Comparison of ENCODE assay signal across 25 cellular contexts in the genomic region with DNA sequence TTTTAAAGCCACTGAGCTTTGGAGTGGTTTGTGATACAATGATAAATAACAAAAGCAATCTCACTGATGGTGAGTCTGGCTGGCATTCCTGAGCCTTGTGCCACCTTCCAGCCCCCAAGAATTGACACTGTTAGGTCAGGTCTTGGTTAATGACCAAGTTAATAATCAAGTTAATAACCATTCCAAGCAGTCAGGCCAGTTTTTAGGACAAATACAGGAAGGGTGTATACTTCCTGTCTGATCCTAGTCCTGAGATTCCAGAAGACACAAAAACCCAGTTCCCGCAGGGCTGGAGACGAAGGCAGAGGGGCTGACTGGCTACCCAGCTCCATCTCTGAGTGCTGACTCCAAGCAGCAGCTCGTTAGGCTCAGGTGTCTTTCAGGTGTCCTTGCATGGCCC.
"Had no signal": no experiment of that assay in that cellular context is flagged by ENCODE, and none has a peak within 500 bp of the region (broad histone marks: within the 10 kb centered on the region; RNA-seq: fewer than 3 reads in every experiment).

No MANE protein-coding gene starts in this region.

- H3K4me1 ChIP-seq: gastrocnemius medialis, left lung, neural progenitor cell, vagina had no signal

- H3K9ac ChIP-seq: neural progenitor cell had no signal

- H3K4me2 ChIP-seq: neural progenitor cell, smooth muscle cell had no signal

- H3K27ac Mint-ChIP-seq: activated naive CD4-positive, alpha-beta T cell treated with anti-CD3 and anti-CD28 coated beads, Interleukin-2, amount 50 U/mL, for 72 hours; activated T-cell treated with anti-CD3 and anti-CD28 coated beads, Interleukin-2, amount 50 U/mL, for 72 hours; natural killer cell; neural progenitor cell had no signal

- H3K9me3 ChIP-seq: colonic mucosa, gastrocnemius medialis, left lung, transverse colon, vagina had no signal

- H3K4me1 Mint-ChIP-seq: natural killer cell; stimulated activated naive B cell treated with anti-CD40 and anti-IgM and Interleukin-4, amounts not matched to agents 10 μg/mL and 1 μg/mL and 100 μg/mL, for 72 hours had no signal

- FAIRE-seq: bronchial epithelial cell, endometrium had no signal

- H3K4me3 ChIP-seq: colonic mucosa, gastrocnemius medialis, left lung, neural progenitor cell, smooth muscle cell, transverse colon, vagina had no signal

- H3K27ac ChIP-seq: colonic mucosa, left lung, neural progenitor cell, transverse colon, vagina had no signal

- H3K36me3 Mint-ChIP-seq: activated naive CD4-positive, alpha-beta T cell treated with anti-CD3 and anti-CD28 coated beads, Interleukin-2, amount 50 U/mL, for 72 hours; natural killer cell; neural progenitor cell; stimulated activated naive B cell treated with anti-CD40 and anti-IgM and Interleukin-4, amounts not matched to agents 10 μg/mL and 1 μg/mL and 100 μg/mL, for 72 hours had no signal

- H3K4me3 Mint-ChIP-seq: activated T-cell treated with anti-CD3 and anti-CD28 coated beads, Interleukin-2, amount 50 U/mL, for 72 hours; natural killer cell; neural progenitor cell; stimulated activated naive B cell treated with anti-CD40 and anti-IgM and Interleukin-4, amounts not matched to agents 10 μg/mL and 1 μg/mL and 100 μg/mL, for 72 hours had no signal

- DNase-seq: activated CD4-positive, alpha-beta T cell treated with anti-CD3 and anti-CD28 coated beads for 4 hours; activated CD4-positive, alpha-beta T cell treated with anti-CD3 and anti-CD28 coated beads, Interleukin-2, amount 50 U/mL, for 4 hours; activated naive CD4-positive, alpha-beta T cell; activated T-cell treated with anti-CD3 and anti-CD28 coated beads for 4 hours; activated T-cell treated with anti-CD3 and anti-CD28 coated beads, Interleukin-2, amount 50 U/mL, for 72 hours; cerebellar nuclear complex; colonic mucosa; effector CD8-positive, alpha-beta T cell; gastrocnemius medialis; glutamatergic neuron; hippocampal formation; left lung; midbrain; natural killer cell; occipital lobe; stimulated activated CD4-positive, alpha-beta T cell treated with anti-CD3 and anti-CD28 coated beads, Interleukin-15, amount 100 ng/mL, for 24 hours; stimulated activated CD4-positive, alpha-beta T cell treated with anti-CD3 and anti-CD28 coated beads, Interleukin-2, amount 100 ng/mL, for 24 hours; stimulated activated naive B cell treated with anti-CD40 and anti-IgM and Interleukin-4, amounts not matched to agents 10 μg/mL and 1 μg/mL and 100 μg/mL, for 72 hours; transverse colon had no signal

- ATAC-seq: activated naive CD4-positive, alpha-beta T cell treated with anti-CD3 and anti-CD28 coated beads, Interleukin-2, amount 50 U/mL, for 72 hours; activated T-cell treated with anti-CD3 and anti-CD28 coated beads, Interleukin-2, amount 50 U/mL, for 72 hours; natural killer cell; stimulated activated naive B cell treated with anti-CD40 and anti-IgM and Interleukin-4, amounts not matched to agents 10 μg/mL and 1 μg/mL and 100 μg/mL, for 72 hours had no signal

- H3K9me3 Mint-ChIP-seq: activated naive CD4-positive, alpha-beta T cell treated with anti-CD3 and anti-CD28 coated beads, Interleukin-2, amount 50 U/mL, for 72 hours; activated T-cell treated with anti-CD3 and anti-CD28 coated beads, Interleukin-2, amount 50 U/mL, for 72 hours; natural killer cell; neural progenitor cell; stimulated activated naive B cell treated with anti-CD40 and anti-IgM and Interleukin-4, amounts not matched to agents 10 μg/mL and 1 μg/mL and 100 μg/mL, for 72 hours had no signal

- H3K27me3 ChIP-seq: colonic mucosa, gastrocnemius medialis, left lung, neural progenitor cell, transverse colon, vagina had no signal

- H3K36me3 ChIP-seq: colonic mucosa, gastrocnemius medialis, left lung, neural progenitor cell, transverse colon, vagina had no signal

- H2AFZ ChIP-seq: neural progenitor cell had no signal
